Comparison of ENCODE assay signal across 13 cellular contexts in the genomic region with DNA sequence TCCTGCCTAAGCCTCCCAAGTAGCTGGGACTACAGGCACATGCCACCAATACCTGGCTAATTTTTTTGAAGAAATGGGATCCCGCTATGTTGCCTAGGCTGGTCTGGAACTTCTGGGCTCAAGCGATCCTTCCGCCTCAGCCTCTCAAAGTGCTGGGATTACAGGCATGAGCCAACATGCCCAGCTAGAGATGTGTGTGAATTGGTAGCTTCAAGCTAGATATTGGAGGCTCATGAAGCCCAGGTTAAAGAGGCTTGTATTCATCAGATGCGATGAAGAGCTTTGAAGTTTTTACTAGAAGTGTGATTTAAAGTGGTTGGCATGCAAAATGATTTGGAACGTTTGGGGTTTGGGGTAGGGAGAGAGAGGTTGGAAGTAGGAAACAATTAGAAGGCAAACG. TPM values are rescaled to one million over a fixed set of nuclear protein-coding genes. Genes with fewer than 3 reads are reported as not detected.
DNase-seq lines count a peak whose midpoint lies in the region; TF ChIP-seq lines count a peak whose summit lies in the region.
"Had no signal": no experiment of that assay in that cellular context is flagged by ENCODE, and none has a peak within 500 bp of the region (broad histone marks: within the 10 kb centered on the region; RNA-seq: fewer than 3 reads in every experiment).

No MANE protein-coding gene starts in this region.

- TF ChIP-seq CTCF in MCF 10A (IDR thresholded peaks at IDR 0.05; ENCODE audit: unreplicated experiment), result no peak
- no peak for TF ChIP-seq CTCF in breast epithelium (IDR thresholded peaks at IDR 0.05)

- CTCF ChIA-PET in MCF 10A (lab: Yijun Ruan, JAX), result interaction anchor here (1.2 to 2.1 kb wide), 4 partner anchors 12 to 466 kb away, joined by 5 to 7 read pairs (median 6); no protein-coding TSS in a partner anchor
- CTCF ChIA-PET in activated CD4-positive, alpha-beta memory T cell treated with anti-CD3 and anti-CD28 coated beads for 36 hours (lab: Charles Lee), result interaction anchor here (0.7 to 2.2 kb wide), 7 partner anchors 11 to 95 kb away, joined by 3 to 10 read pairs (median 4); no protein-coding TSS in a partner anchor

- H3K27ac Mint-ChIP-seq in MCF 10A (ENCODE audit: low read depth, unreplicated experiment) (peak overlapping the region; percentile 53), immature natural killer cell (peak overlapping the region in 5 of 6 donors; percentile 14 to 67 (median 38))
- H3K27ac Mint-ChIP-seq in activated CD4-positive, alpha-beta memory T cell treated with anti-CD3 and anti-CD28 coated beads for 36 hours, result peak overlapping the region; percentile 59

- no peaks in the 10 kb centered on the region for H3K9me3 Mint-ChIP-seq in MCF 10A (ENCODE audit: unreplicated experiment)
- H3K9me3 Mint-ChIP-seq in activated CD4-positive, alpha-beta memory T cell treated with anti-CD3 and anti-CD28 coated beads for 36 hours, result no peaks in the 10 kb centered on the region
- H3K9me3 Mint-ChIP-seq in immature natural killer cell, result no peaks in the 10 kb centered on the region

- no peaks in the 10 kb centered on the region for H3K9me3 ChIP-seq in breast epithelium
- H3K9me3 ChIP-seq: HAP-1, left ventricle myocardium inferior, testis had no signal

- no TSS peak for BruUV-seq in MCF 10A (replicated peaks; lab: Mats Ljungman, UMichigan)

- intact Hi-C loops in MCF 10A (cut with micrococcal nuclease) (no loop called here), breast epithelium (cut with DNase I; ENCODE audit: low total_unique reads) (no loop called here)
- intact Hi-C loops in activated CD4-positive, alpha-beta memory T cell treated with anti-CD3 and anti-CD28 coated beads for 36 hours (cut with micrococcal nuclease), result no loop called here

- H3K36me3 ChIP-seq in breast epithelium, result no peaks in the 10 kb centered on the region
- H3K36me3 ChIP-seq: HAP-1, left ventricle myocardium inferior had no signal

- no peak overlapping the region for H3K27ac ChIP-seq in breast epithelium
- H3K27ac ChIP-seq: left ventricle myocardium inferior, testis had no signal

- no peaks in the 10 kb centered on the region for H3K36me3 Mint-ChIP-seq in MCF 10A (ENCODE audit: insufficient read depth, unreplicated experiment)
- H3K36me3 Mint-ChIP-seq in activated CD4-positive, alpha-beta memory T cell treated with anti-CD3 and anti-CD28 coated beads for 36 hours, result no peaks in the 10 kb centered on the region
- H3K36me3 Mint-ChIP-seq in immature natural killer cell, result no peaks in the 10 kb centered on the region

- H3K27me3 Mint-ChIP-seq in MCF 10A (ENCODE audit: insufficient read depth, unreplicated experiment) (no peaks in the 10 kb centered on the region), immature natural killer cell (ENCODE audit: low read depth in 3 of 3) (peaks cover 0 to 3% (median 0%) of the 10 kb centered on the region in 3 donors)
- H3K27me3 Mint-ChIP-seq in activated CD4-positive, alpha-beta memory T cell treated with anti-CD3 and anti-CD28 coated beads for 36 hours, result no peaks in the 10 kb centered on the region

- no peaks in the 10 kb centered on the region for H3K27me3 ChIP-seq in breast epithelium
- H3K27me3 ChIP-seq: testis had no signal

- DNase-seq in MCF 10A (ENCODE audit: unreplicated experiment) (peak; percentile 42), breast epithelium (ENCODE audit: low spot score in 2 of 2) (no peak), immature natural killer cell (no peak), SHP77 (lab: John Stamatoyannopoulos, UW) (no peak), DMS79 (lab: John Stamatoyannopoulos, UW) (no peak), glomerular visceral epithelial cell (ENCODE audit: extremely low spot score) (no peak), cerebellum (ENCODE audit: low spot score) (no peak)
- no peak for DNase-seq in activated CD4-positive, alpha-beta memory T cell treated with anti-CD3 and anti-CD28 coated beads for 36 hours
- DNase-seq: head of caudate nucleus, left ventricle myocardium inferior, NCI-H1930, testis had no signal

- H3K4me1 Mint-ChIP-seq in MCF 10A (ENCODE audit: insufficient read depth, unreplicated experiment), result peaks cover 61% of the 10 kb centered on the region
- H3K4me1 Mint-ChIP-seq in activated CD4-positive, alpha-beta memory T cell treated with anti-CD3 and anti-CD28 coated beads for 36 hours (ENCODE audit: low read depth), result peaks cover 60% of the 10 kb centered on the region
- peaks cover 47 to 59% of the 10 kb centered on the region in 2 donors for H3K4me1 Mint-ChIP-seq in immature natural killer cell

- no peak for TF ChIP-seq POLR2A in breast epithelium (IDR thresholded peaks at IDR 0.05)

- H3K4me1 ChIP-seq in breast epithelium, result peaks cover 4 to 29% of the 10 kb centered on the region in 2 donors

- no peak overlapping the region for H3K4me3 ChIP-seq in breast epithelium
- H3K4me3 ChIP-seq: HAP-1, left ventricle myocardium inferior, testis had no signal

- H3K4me3 Mint-ChIP-seq in MCF 10A (ENCODE audit: unreplicated experiment) (no peak overlapping the region), immature natural killer cell (no peak overlapping the region)
- H3K4me3 Mint-ChIP-seq in activated CD4-positive, alpha-beta memory T cell treated with anti-CD3 and anti-CD28 coated beads for 36 hours, result no peak overlapping the region

- POLR2A ChIA-PET in MCF 10A (lab: Yijun Ruan, JAX), result interaction anchor here (0.6 to 1.9 kb wide), 5 partner anchors 13 to 117 kb away, joined by 3 to 12 read pairs (median 4); no protein-coding TSS in a partner anchor
- POLR2A ChIA-PET in activated CD4-positive, alpha-beta memory T cell treated with anti-CD3 and anti-CD28 coated beads for 36 hours (lab: Charles Lee), result interaction anchor here (0.6 to 1.2 kb wide), 2 partner anchors 8 to 19 kb away, joined by 3 to 4 read pairs; no protein-coding TSS in a partner anchor

RNA-seq across cellular contexts. Expression of gene NF2, which starts 19.6 kb away (rescaled TPM):
- 92.4 and 98.3 TPM in 2 replicates for total RNA-seq in MCF 10A (2022)
- 10 to 100 TPM; 21.1 to 36.1 (median 31.8) TPM for total RNA-seq in breast epithelium
- 10 to 100 TPM; 40.4 to 44.2 TPM for total RNA-seq in activated CD4-positive, alpha-beta memory T cell treated with anti-CD3 and anti-CD28 coated beads for 36 hours
- 10 to 100 TPM; 12.9 to 34.1 (median 15.6) TPM for polyA plus RNA-seq in immature natural killer cell
- total RNA-seq in cerebellum, result 32.0 TPM

RNA-seq across cellular contexts. Expression of gene NIPSNAP1, which starts 42.1 kb away (rescaled TPM):
- total RNA-seq in MCF 10A (2022) (23.4 and 27.2 TPM in 2 replicates), breast epithelium (10 to 100 TPM in 2 of 3 donors, 1 to 10 TPM in 1; 7.4 to 29.3 (median 28.5) TPM), cerebellum (59.4 TPM)
- 10 to 100 TPM; 60.9 to 63.2 TPM for total RNA-seq in activated CD4-positive, alpha-beta memory T cell treated with anti-CD3 and anti-CD28 coated beads for 36 hours
- polyA plus RNA-seq in immature natural killer cell, result 10 to 100 TPM; 44.5 to 60.5 (median 47.6) TPM
